8 cellular contexts compared by ENCODE assay signal in genomic region chr1:156704930-156705320, GRCh38. TPM values are rescaled to one million over a fixed set of nuclear protein-coding genes. Genes with fewer than 3 reads are reported as not detected.
DNase-seq lines count a peak whose midpoint lies in the region; ATAC-seq and TF ChIP-seq lines count a peak whose summit lies in the region.

No MANE protein-coding gene starts in this region.

- POLR2A ChIA-PET in activated naive CD8-positive, alpha-beta T cell treated with anti-CD3 and anti-CD28 coated beads, Interleukin-2, amount 10 ng/mL, durations not matched to agents 7 days and 5 days (lab: Charles Lee): interaction anchor here (1.0 kb wide), 1 partner anchor 16 kb away, joined by 3 read pairs; no protein-coding TSS in a partner anchor

- TF ChIP-seq POLR2A in GM18505 (IDR thresholded peaks at IDR 0.05; ENCODE audit: borderline replicate concordance, extremely low read depth, insufficient read depth, insufficient read length): no peak

- peak overlapping the region; percentile 88 for H3K4me3 Mint-ChIP-seq in activated naive CD8-positive, alpha-beta T cell treated with anti-CD3 and anti-CD28 coated beads, Interleukin-2, amount 10 ng/mL, durations not matched to agents 7 days and 5 days

- peaks cover 45% of the 10 kb centered on the region for H3K27me3 Mint-ChIP-seq in activated naive CD8-positive, alpha-beta T cell treated with anti-CD3 and anti-CD28 coated beads, Interleukin-2, amount 10 ng/mL, durations not matched to agents 7 days and 5 days

- H3K9me3 ChIP-seq in BLaER1 (no peaks in the 10 kb centered on the region), iPS-15b (ENCODE audit: control insufficient read depth, insufficient read depth, low read length) (no peaks in the 10 kb centered on the region)

- H3K4me3 ChIP-seq in BLaER1: peak overlapping the region; percentile 69
- peak overlapping the region; percentile 85 for H3K4me3 ChIP-seq in iPS-15b (ENCODE audit: low read depth, low read length)
- H3K4me3 ChIP-seq in skin epidermis: peak overlapping the region; percentile 29 to 50 (median 40)

- H3K27ac ChIP-seq in BLaER1: no peak overlapping the region
- H3K27ac ChIP-seq in skin epidermis: peak overlapping the region in 20 of 21 experiments; percentile 45 to 91 (median 80)

- no peak for ATAC-seq in activated naive CD8-positive, alpha-beta T cell treated with anti-CD3 and anti-CD28 coated beads, Interleukin-2, amount 10 ng/mL, durations not matched to agents 7 days and 5 days (ENCODE audit: low read depth)
- ATAC-seq in GM18505 (IDR thresholded peaks at IDR 0.05; ENCODE audit: unreplicated experiment): no peak

- peak; percentile 72 for DNase-seq in LHCN-M2 (ENCODE audit: low read depth)
- DNase-seq in activated naive CD8-positive, alpha-beta T cell treated with anti-CD3 and anti-CD28 coated beads, Interleukin-2, amount 10 ng/mL, durations not matched to agents 7 days and 5 days: no peak
- no peak for DNase-seq in NCI-H2081 treated with DMSO at 0.1 percent for 48 hours (lab: John Stamatoyannopoulos, UW)
- no peak for DNase-seq in NCI-H1048 (lab: John Stamatoyannopoulos, UW)

- peaks cover 36% of the 10 kb centered on the region for H3K4me1 ChIP-seq in BLaER1
- H3K4me1 ChIP-seq in iPS-15b (ENCODE audit: control insufficient read depth, insufficient read depth, low read length): peaks cover 27% of the 10 kb centered on the region

- H3K36me3 ChIP-seq in BLaER1 (no peaks in the 10 kb centered on the region), iPS-15b (ENCODE audit: control insufficient read depth, insufficient read depth, low read length) (peaks cover 16% of the 10 kb centered on the region)

- H3K36me3 Mint-ChIP-seq in activated naive CD8-positive, alpha-beta T cell treated with anti-CD3 and anti-CD28 coated beads, Interleukin-2, amount 10 ng/mL, durations not matched to agents 7 days and 5 days: no peaks in the 10 kb centered on the region

- no peaks in the 10 kb centered on the region; the same call in none of the 2 replicates for H4K20me1 ChIP-seq in BLaER1

- H3K9me3 Mint-ChIP-seq in activated naive CD8-positive, alpha-beta T cell treated with anti-CD3 and anti-CD28 coated beads, Interleukin-2, amount 10 ng/mL, durations not matched to agents 7 days and 5 days: no peaks in the 10 kb centered on the region

- H3K27ac Mint-ChIP-seq in activated naive CD8-positive, alpha-beta T cell treated with anti-CD3 and anti-CD28 coated beads, Interleukin-2, amount 10 ng/mL, durations not matched to agents 7 days and 5 days: no peak overlapping the region

- H3K9ac ChIP-seq in BLaER1 (no peak overlapping the region), iPS-15b (ENCODE audit: low read depth, low read length) (peak overlapping the region; percentile 79)

- peaks cover 38% of the 10 kb centered on the region for H3K27me3 ChIP-seq in BLaER1
- H3K27me3 ChIP-seq in iPS-15b (ENCODE audit: control insufficient read depth, insufficient read depth, low read length): peaks cover 11% of the 10 kb centered on the region

- H3K4me2 ChIP-seq in BLaER1: peak overlapping the region; percentile 99

- peaks cover 24% of the 10 kb centered on the region for H3K4me1 Mint-ChIP-seq in activated naive CD8-positive, alpha-beta T cell treated with anti-CD3 and anti-CD28 coated beads, Interleukin-2, amount 10 ng/mL, durations not matched to agents 7 days and 5 days

RNA-seq across cellular contexts. Expression of gene CRABP2, which starts 0.5 kb away (rescaled TPM):
- total RNA-seq in LHCN-M2 (2014; rRNA removed): 1.5 and 2.2 TPM in 2 replicates
- polyA plus RNA-seq in LHCN-M2 (2012): 2.8 TPM
- under 1 TPM; 0.68 to 0.80 TPM for total RNA-seq in activated naive CD8-positive, alpha-beta T cell treated with anti-CD3 and anti-CD28 coated beads, Interleukin-2, amount 10 ng/mL, durations not matched to agents 7 days and 5 days

RNA-seq across cellular contexts. Expression of gene METTL25B, which starts 23.3 kb away (rescaled TPM):
- 10.0 and 11.2 TPM in 2 replicates for total RNA-seq in LHCN-M2 (2014; rRNA removed)
- 10.6 TPM for polyA plus RNA-seq in LHCN-M2 (2012)
- total RNA-seq in activated naive CD8-positive, alpha-beta T cell treated with anti-CD3 and anti-CD28 coated beads, Interleukin-2, amount 10 ng/mL, durations not matched to agents 7 days and 5 days: 10 to 100 TPM; 34.6 to 35.1 TPM

RNA-seq across cellular contexts. Expression of gene ISG20L2, which starts 23.6 kb away (rescaled TPM):
- 14.2 and 25.6 TPM in 2 replicates for total RNA-seq in LHCN-M2 (2014; rRNA removed)
- polyA plus RNA-seq in LHCN-M2 (2012): 15.8 TPM
- 10 to 100 TPM; 44.1 to 47.1 TPM for total RNA-seq in activated naive CD8-positive, alpha-beta T cell treated with anti-CD3 and anti-CD28 coated beads, Interleukin-2, amount 10 ng/mL, durations not matched to agents 7 days and 5 days

RNA-seq across cellular contexts. Expression of gene NES, which starts 27.7 kb away (rescaled TPM):
- total RNA-seq in LHCN-M2 (2014; rRNA removed): 470 and 483 TPM in 2 replicates
- 766 TPM for polyA plus RNA-seq in LHCN-M2 (2012)
- total RNA-seq in activated naive CD8-positive, alpha-beta T cell treated with anti-CD3 and anti-CD28 coated beads, Interleukin-2, amount 10 ng/mL, durations not matched to agents 7 days and 5 days: not detected

RNA-seq across cellular contexts. Expression of gene MRPL24, which starts 36.0 kb away (rescaled TPM):
- total RNA-seq in LHCN-M2 (2014; rRNA removed): 80.4 and 86.1 TPM in 2 replicates
- 124 TPM for polyA plus RNA-seq in LHCN-M2 (2012)
- 10 to 100 TPM; 45.0 to 51.1 TPM for total RNA-seq in activated naive CD8-positive, alpha-beta T cell treated with anti-CD3 and anti-CD28 coated beads, Interleukin-2, amount 10 ng/mL, durations not matched to agents 7 days and 5 days
